ENCODE assay signal across 18 cellular contexts in the genomic region with DNA sequence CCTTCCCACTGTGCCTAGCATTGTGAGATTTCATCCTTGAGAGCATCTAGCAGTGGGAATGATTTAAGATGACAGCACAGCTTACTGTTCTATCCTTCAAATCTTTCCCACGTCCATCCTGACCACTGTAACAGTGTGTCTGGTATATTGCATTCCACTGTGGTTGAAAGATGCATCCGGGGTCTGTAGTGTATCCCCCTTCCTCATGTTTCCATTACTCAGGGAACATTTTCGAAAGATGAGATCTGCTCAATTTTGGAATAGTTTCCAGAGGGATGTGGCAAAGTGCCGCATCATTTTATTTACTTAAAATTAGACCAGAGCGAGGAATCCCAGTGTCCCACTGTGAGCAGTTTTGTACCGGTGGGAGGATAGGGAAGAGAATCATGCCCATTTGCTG.
"Had no signal": no experiment of that assay in that cellular context is flagged by ENCODE, and none has a peak within 500 bp of the region (broad histone marks: within the 10 kb centered on the region; RNA-seq: fewer than 3 reads in every experiment).

No MANE protein-coding gene starts in this region.

- ATAC-seq: left ventricle myocardium superior; natural killer cell treated with Interleukin-12 subunit alpha and Interleukin-12 subunit beta and Interleukin-15 and Interleukin-18, amount 100 ng/mL, for 72 hours; right cardiac atrium; stimulated activated naive CD8-positive, alpha-beta T cell treated with anti-CD3 and anti-CD28 coated beads, Interleukin-15, Interleukin-2, amounts not matched to agents 100 U/mL and 50 U/mL, for 24 hours had no signal

- H3K4me2 ChIP-seq: smooth muscle cell had no signal

- DNase-seq: activated B cell treated with CpG ODN at 0.5 μM for 24 hours; activated CD4-positive, alpha-beta T cell treated with anti-CD3 and anti-CD28 coated beads, Interleukin-2, amount 50 U/mL, for 1 hour; activated CD8-positive, alpha-beta memory T cell treated with anti-CD3 and anti-CD28 coated beads for 24 hours; activated gamma-delta T cell treated with Interleukin-2 at 50 U/mL for 16 hours; anterior cingulate cortex; colonic mucosa; foreskin fibroblast; kidney glomerular epithelial cell; left ventricle myocardium superior; nucleus accumbens; right cardiac atrium; stimulated activated naive CD8-positive, alpha-beta T cell treated with anti-CD3 and anti-CD28 coated beads, Interleukin-15, Interleukin-2, amounts not matched to agents 100 U/mL and 50 U/mL, for 24 hours; trophoblast cell had no signal

- H3K27ac Mint-ChIP-seq: activated B cell treated with CpG ODN at 0.5 μM for 24 hours; activated naive CD8-positive, alpha-beta T cell; memory B cell; natural killer cell treated with Interleukin-12 subunit alpha and Interleukin-12 subunit beta and Interleukin-15 and Interleukin-18, amount 100 ng/mL, for 72 hours; progenitor cell of endocrine pancreas had no signal

- H3K27ac ChIP-seq: colonic mucosa had no signal

- H3K4me1 ChIP-seq: colonic mucosa had no signal

- H3K27me3 Mint-ChIP-seq: activated B cell treated with CpG ODN at 0.5 μM for 24 hours; natural killer cell treated with Interleukin-12 subunit alpha and Interleukin-12 subunit beta and Interleukin-15 and Interleukin-18, amount 100 ng/mL, for 72 hours had no signal

- H3K4me3 Mint-ChIP-seq: activated B cell treated with CpG ODN at 0.5 μM for 24 hours; activated naive CD8-positive, alpha-beta T cell; memory B cell; natural killer cell treated with Interleukin-12 subunit alpha and Interleukin-12 subunit beta and Interleukin-15 and Interleukin-18, amount 100 ng/mL, for 72 hours had no signal

- H3K36me3 ChIP-seq: colonic mucosa had no signal

- H3K9me3 Mint-ChIP-seq: activated B cell treated with CpG ODN at 0.5 μM for 24 hours, memory B cell had no signal

- H3K36me3 Mint-ChIP-seq: activated naive CD8-positive, alpha-beta T cell; memory B cell; natural killer cell treated with Interleukin-12 subunit alpha and Interleukin-12 subunit beta and Interleukin-15 and Interleukin-18, amount 100 ng/mL, for 72 hours had no signal

- H3K27me3 ChIP-seq: colonic mucosa had no signal

- H3K4me3 ChIP-seq: colonic mucosa, smooth muscle cell had no signal

- H3K4me1 Mint-ChIP-seq: activated B cell treated with CpG ODN at 0.5 μM for 24 hours, memory B cell had no signal

- H3K9me3 ChIP-seq: colonic mucosa had no signal
